Comparison of ENCODE assay signal across 9 cellular contexts in genomic region chr16:56191807-56192643, GRCh38. TPM values are rescaled to one million over a fixed set of nuclear protein-coding genes. Genes with fewer than 3 reads are reported as not detected.
DNase-seq lines count a peak whose midpoint lies in the region; ATAC-seq lines count a peak whose summit lies in the region.
"Had no signal": no experiment of that assay in that cellular context is flagged by ENCODE, and none has a peak within 500 bp of the region (broad histone marks: within the 10 kb centered on the region; RNA-seq: fewer than 3 reads in every experiment).

No MANE protein-coding gene starts in this region.

- POLR2A ChIA-PET in activated CD8-positive, alpha-beta T cell treated with anti-CD3 and anti-CD28 coated beads, Interleukin-2, amount 10 ng/mL, durations not matched to agents 7 days and 5 days (lab: Charles Lee), result no interaction called here

- H3K9me3 Mint-ChIP-seq in activated CD8-positive, alpha-beta T cell treated with anti-CD3 and anti-CD28 coated beads, Interleukin-2, amount 10 ng/mL, durations not matched to agents 7 days and 5 days (ENCODE audit: insufficient read depth), result no peaks in the 10 kb centered on the region

- peaks cover 29% of the 10 kb centered on the region for H3K4me1 Mint-ChIP-seq in activated CD8-positive, alpha-beta T cell treated with anti-CD3 and anti-CD28 coated beads, Interleukin-2, amount 10 ng/mL, durations not matched to agents 7 days and 5 days (ENCODE audit: low read depth)

- H3K27me3 Mint-ChIP-seq in activated CD8-positive, alpha-beta T cell treated with anti-CD3 and anti-CD28 coated beads, Interleukin-2, amount 10 ng/mL, durations not matched to agents 7 days and 5 days (ENCODE audit: low read depth), result peaks cover 68% of the 10 kb centered on the region

- DNase-seq in DMS 273 (lab: John Stamatoyannopoulos, UW; ENCODE audit: unreplicated experiment) (peak; percentile 61), DMS 273 treated with DMSO at 0.1 percent for 48 hours (lab: John Stamatoyannopoulos, UW) (no peak)
- no peak for DNase-seq in activated CD8-positive, alpha-beta T cell treated with anti-CD3 and anti-CD28 coated beads, Interleukin-2, amount 10 ng/mL, durations not matched to agents 7 days and 5 days
- peak; percentile 16 for DNase-seq in stimulated activated naive CD8-positive, alpha-beta T cell treated with anti-CD3 and anti-CD28 coated beads, Interleukin-15, Interleukin-2, amounts not matched to agents 100 U/mL and 50 U/mL, for 24 hours
- DNase-seq in activated CD4-positive, CD25-positive, alpha-beta regulatory T cell (lab: John Stamatoyannopoulos, UW), result no peak

- no peak overlapping the region for H3K27ac Mint-ChIP-seq in activated CD8-positive, alpha-beta T cell treated with anti-CD3 and anti-CD28 coated beads, Interleukin-2, amount 10 ng/mL, durations not matched to agents 7 days and 5 days

- H3K4me3 Mint-ChIP-seq in activated CD8-positive, alpha-beta T cell treated with anti-CD3 and anti-CD28 coated beads, Interleukin-2, amount 10 ng/mL, durations not matched to agents 7 days and 5 days, result peak overlapping the region; percentile 72

- H3K4me3 ChIP-seq in iPS-18a (ENCODE audit: low read length), result peak overlapping the region; percentile 74

- no peaks in the 10 kb centered on the region for H3K9me3 ChIP-seq in iPS-18a (ENCODE audit: control insufficient read depth, low read depth, low read length)

- H3K36me3 Mint-ChIP-seq in activated CD8-positive, alpha-beta T cell treated with anti-CD3 and anti-CD28 coated beads, Interleukin-2, amount 10 ng/mL, durations not matched to agents 7 days and 5 days (ENCODE audit: low read depth), result no peaks in the 10 kb centered on the region

- CTCF ChIA-PET in activated CD8-positive, alpha-beta T cell treated with anti-CD3 and anti-CD28 coated beads, Interleukin-2, amount 10 ng/mL, durations not matched to agents 7 days and 5 days (lab: Charles Lee), result no interaction called here

- H3K9ac ChIP-seq in iPS-18a (ENCODE audit: low read length), result peak overlapping the region; percentile 13

- peaks cover 35% of the 10 kb centered on the region for H3K4me1 ChIP-seq in iPS-18a (ENCODE audit: control insufficient read depth, low read depth, low read length)

- H3K36me3 ChIP-seq in iPS-18a (ENCODE audit: control insufficient read depth, low read depth, low read length), result no peaks in the 10 kb centered on the region

- no peak for ATAC-seq in activated CD8-positive, alpha-beta T cell treated with anti-CD3 and anti-CD28 coated beads, Interleukin-2, amount 10 ng/mL, durations not matched to agents 7 days and 5 days
- ATAC-seq in stimulated activated naive CD8-positive, alpha-beta T cell treated with anti-CD3 and anti-CD28 coated beads, Interleukin-15, Interleukin-2, amounts not matched to agents 100 U/mL and 50 U/mL, for 24 hours, result no peak
- ATAC-seq in HG02678 (IDR thresholded peaks at IDR 0.05; ENCODE audit: unreplicated experiment) (no peak), HG03442 (IDR thresholded peaks at IDR 0.05; ENCODE audit: unreplicated experiment) (no peak)

- H3K27me3 ChIP-seq in iPS-18a (ENCODE audit: control insufficient read depth, insufficient read depth, low read length), result peaks cover 50% of the 10 kb centered on the region

- H3K27ac ChIP-seq in iPS-18a (ENCODE audit: low read length), result no peak overlapping the region
- H3K27ac ChIP-seq: 22Rv1 had no signal

RNA-seq across cellular contexts. Expression of gene GNAO1, which starts 0.7 kb away (rescaled TPM):
- 1 to 10 TPM; 2.7 TPM for total RNA-seq in activated CD8-positive, alpha-beta T cell treated with anti-CD3 and anti-CD28 coated beads, Interleukin-2, amount 10 ng/mL, durations not matched to agents 7 days and 5 days

Comparison
In these comparisons a context has a peak if more than half of its experiments do, and no peak if none do; other contexts are left out.
1. DNase-seq: peak in DMS 273 (single experiment) and stimulated activated naive CD8-positive, alpha-beta T cell treated with anti-CD3 and anti-CD28 coated beads, Interleukin-15, Interleukin-2, amounts not matched to agents 100 U/mL and 50 U/mL, for 24 hours (single experiment); none in DMS 273 treated with DMSO at 0.1 percent for 48 hours (single experiment), activated CD8-positive, alpha-beta T cell treated with anti-CD3 and anti-CD28 coated beads, Interleukin-2, amount 10 ng/mL, durations not matched to agents 7 days and 5 days (single experiment) and activated CD4-positive, CD25-positive, alpha-beta regulatory T cell (0 of 4).